Comparison of ENCODE assay signal across 13 cellular contexts in genomic region chr7:158094671-158095256, GRCh38.
"Had no signal": no experiment of that assay in that cellular context is flagged by ENCODE, and none has a peak within 500 bp of the region (broad histone marks: within the 10 kb centered on the region; RNA-seq: fewer than 3 reads in every experiment).

No MANE protein-coding gene starts in this region.

- H3K4me1 ChIP-seq: tibial artery had no signal

- H3K36me3 Mint-ChIP-seq: activated naive CD4-positive, alpha-beta T cell treated with anti-CD3 and anti-CD28 coated beads, Interleukin-2, amount 10 ng/mL, durations not matched to agents 7 days and 5 days had no signal

- H3K4me1 Mint-ChIP-seq: activated CD4-positive, alpha-beta T cell treated with anti-CD3 and anti-CD28 coated beads, Interleukin-2, amount 10 ng/mL, durations not matched to agents 7 days and 5 days; activated naive CD4-positive, alpha-beta T cell treated with anti-CD3 and anti-CD28 coated beads, Interleukin-2, amount 10 ng/mL, durations not matched to agents 7 days and 5 days; activated T-helper 17 cell treated with anti-CD3 and anti-CD28 coated beads, Interleukin-2, amount 50 U/mL, for 72 hours had no signal

- H3K27ac ChIP-seq: tibial artery, WERI-Rb-1 had no signal

- H3K4me3 ChIP-seq: tibial artery had no signal

- H3K27me3 Mint-ChIP-seq: activated CD4-positive, alpha-beta T cell treated with anti-CD3 and anti-CD28 coated beads, Interleukin-2, amount 10 ng/mL, durations not matched to agents 7 days and 5 days; activated naive CD4-positive, alpha-beta T cell treated with anti-CD3 and anti-CD28 coated beads, Interleukin-2, amount 10 ng/mL, durations not matched to agents 7 days and 5 days; effector memory CD8-positive, alpha-beta T cell; natural killer cell treated with Interleukin-12 subunit alpha and Interleukin-12 subunit beta and Interleukin-15 and Interleukin-18, amount 100 ng/mL, for 72 hours had no signal

- H3K9me3 ChIP-seq: tibial artery had no signal

- H3K27ac Mint-ChIP-seq: activated CD4-positive, alpha-beta T cell treated with anti-CD3 and anti-CD28 coated beads, Interleukin-2, amount 10 ng/mL, durations not matched to agents 7 days and 5 days; activated naive CD4-positive, alpha-beta T cell treated with anti-CD3 and anti-CD28 coated beads, Interleukin-2, amount 10 ng/mL, durations not matched to agents 7 days and 5 days; activated T-helper 17 cell treated with anti-CD3 and anti-CD28 coated beads, Interleukin-2, amount 50 U/mL, for 72 hours; effector memory CD8-positive, alpha-beta T cell; natural killer cell treated with Interleukin-12 subunit alpha and Interleukin-12 subunit beta and Interleukin-15 and Interleukin-18, amount 100 ng/mL, for 72 hours had no signal

- H3K9me3 Mint-ChIP-seq: activated CD4-positive, alpha-beta T cell treated with anti-CD3 and anti-CD28 coated beads, Interleukin-2, amount 10 ng/mL, durations not matched to agents 7 days and 5 days had no signal

- DNase-seq: activated CD4-positive, alpha-beta T cell treated with anti-CD3 and anti-CD28 coated beads, Interleukin-2, amount 10 ng/mL, durations not matched to agents 7 days and 5 days; activated naive CD4-positive, alpha-beta T cell treated with anti-CD3 and anti-CD28 coated beads, Interleukin-2, amount 10 ng/mL, durations not matched to agents 7 days and 5 days; activated T-cell treated with anti-CD3 and anti-CD28 coated beads for 4 hours; central memory CD4-positive, alpha-beta T cell; effector memory CD8-positive, alpha-beta T cell; erythroblast; hippocampal formation; left colon; T-helper 1 cell; WERI-Rb-1 had no signal

- H3K4me3 Mint-ChIP-seq: activated CD4-positive, alpha-beta T cell treated with anti-CD3 and anti-CD28 coated beads, Interleukin-2, amount 10 ng/mL, durations not matched to agents 7 days and 5 days; activated naive CD4-positive, alpha-beta T cell treated with anti-CD3 and anti-CD28 coated beads, Interleukin-2, amount 10 ng/mL, durations not matched to agents 7 days and 5 days; activated T-helper 17 cell treated with anti-CD3 and anti-CD28 coated beads, Interleukin-2, amount 50 U/mL, for 72 hours; effector memory CD8-positive, alpha-beta T cell; natural killer cell treated with Interleukin-12 subunit alpha and Interleukin-12 subunit beta and Interleukin-15 and Interleukin-18, amount 100 ng/mL, for 72 hours had no signal

- H3K36me3 ChIP-seq: tibial artery, WERI-Rb-1 had no signal
